In the genomic region with DNA sequence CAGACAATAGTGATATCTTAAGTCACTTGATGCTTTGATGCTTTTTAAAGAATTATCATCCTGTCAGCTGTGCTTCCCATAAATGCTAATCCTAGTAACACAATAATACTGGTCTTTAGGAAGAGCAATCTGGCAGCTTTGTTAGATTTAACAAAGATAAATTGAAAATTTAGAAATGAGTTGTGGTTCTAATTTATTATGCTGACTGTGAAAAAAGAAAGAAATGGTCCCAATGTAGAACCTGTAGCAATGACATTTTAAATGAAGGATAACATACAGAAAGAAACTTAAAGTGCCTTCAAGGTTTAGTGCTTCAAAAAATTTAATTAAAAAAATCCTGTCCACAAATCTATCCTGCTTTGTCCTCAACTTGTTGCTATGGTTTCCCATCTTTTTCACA, we compare ENCODE assay signal across 19 cellular contexts.
DNase-seq lines count a peak whose midpoint lies in the region; ATAC-seq, FAIRE-seq and TF ChIP-seq lines count a peak whose summit lies in the region.
"Had no signal": no experiment of that assay in that cellular context is flagged by ENCODE, and none has a peak within 500 bp of the region (broad histone marks: within the 10 kb centered on the region; RNA-seq: fewer than 3 reads in every experiment).

No MANE protein-coding gene starts in this region.

- no peak for ATAC-seq in A549
- ATAC-seq in T-cell (replicated peaks in 1 of 4) = no peak
- ATAC-seq: CD8-positive, alpha-beta T cell; HCT116 had no signal

- no peak overlapping the region for H3K4me2 ChIP-seq in A549

- no peaks in the 10 kb centered on the region for H3K36me3 ChIP-seq in tibial artery
- H3K36me3 ChIP-seq: BE2C had no signal

- no peaks in the 10 kb centered on the region for H3K27me3 ChIP-seq in tibial artery
- H3K27me3 ChIP-seq: BE2C had no signal

- H3K4me1 Mint-ChIP-seq in nephron progenitor cell (peaks cover 15% of the 10 kb centered on the region), T-cell (no peaks in the 10 kb centered on the region)

- H3K4me1 ChIP-seq in A549 (peaks cover 8% of the 10 kb centered on the region; the same call in 1 of the 3 replicates), tibial artery (no peaks in the 10 kb centered on the region)

- POLR2A ChIA-PET in A549 (lab: Yijun Ruan, JAX) = no interaction called here
- POLR2A ChIA-PET in T-cell (lab: Charles Lee) = no interaction called here

- TF ChIP-seq POLR2A in A549 (IDR thresholded peaks at IDR 0.05; ENCODE audit: low read length) = no peak

- TF ChIP-seq CTCF in A549 (IDR thresholded peaks at IDR 0.05) = no peak
- TF ChIP-seq CTCF in D721Med (IDR thresholded peaks at IDR 0.05; ENCODE audit: insufficient read depth, missing control alignments) = no peak
- no peak for TF ChIP-seq CTCF in nephron progenitor cell (IDR thresholded peaks at IDR 0.05)
- TF ChIP-seq CTCF in tibial artery (IDR thresholded peaks at IDR 0.05) = no peak

- FAIRE-seq in A549 (lab: Jason Lieb, UNC) = no peak
- peak; percentile 87 for FAIRE-seq in D721Med (lab: Jason Lieb, UNC)
- FAIRE-seq: A204.1, GM12892, H54 had no signal

- H3K4me3 Mint-ChIP-seq in nephron progenitor cell (no peak overlapping the region), T-cell (no peak overlapping the region)
- H3K4me3 Mint-ChIP-seq: CD14-positive monocyte; CD8-positive, alpha-beta T cell had no signal

- H3K9me3 ChIP-seq in A549 (no peaks in the 10 kb centered on the region), tibial artery (no peaks in the 10 kb centered on the region)
- H3K9me3 ChIP-seq: BE2C had no signal

- no peak overlapping the region for H3K27ac ChIP-seq in A549
- H3K27ac ChIP-seq in tibial artery = no peak overlapping the region
- H3K27ac ChIP-seq: GM23248 had no signal

- DNase-seq in A549 (ENCODE audit: low read depth in 1 of 2, low spot score in 1 of 2) (no peak), D721Med (ENCODE audit: insufficient read length, low spot score) (no peak), NCI-H82 treated with DMSO at 0.1 percent for 48 hours (lab: John Stamatoyannopoulos, UW; ENCODE audit: unreplicated experiment) (peak; percentile 11), nephron progenitor cell (no peak), tibial artery (no peak), HuH-7.5 (ENCODE audit: low spot score) (no peak), T-cell (no peak)
- DNase-seq: BE2C; CD8-positive, alpha-beta T cell; COR-L47; DND-41; GDM1; GM23248; KG1 had no signal

- H3K27me3 Mint-ChIP-seq in nephron progenitor cell (ENCODE audit: low read depth, poor library complexity) (no peaks in the 10 kb centered on the region), T-cell (no peaks in the 10 kb centered on the region)

- TF ChIP-seq EP300 in A549 (IDR thresholded peaks at IDR 0.05) = no peak

- peaks cover 5% of the 10 kb centered on the region for H3K36me3 Mint-ChIP-seq in nephron progenitor cell (ENCODE audit: low read depth)
- no peaks in the 10 kb centered on the region for H3K36me3 Mint-ChIP-seq in T-cell
- H3K36me3 Mint-ChIP-seq: CD8-positive, alpha-beta T cell had no signal

- H3K27ac Mint-ChIP-seq in nephron progenitor cell (peak overlapping the region; percentile 17), T-cell (no peak overlapping the region)
- H3K27ac Mint-ChIP-seq: CD14-positive monocyte; CD8-positive, alpha-beta T cell had no signal

- H3K4me3 ChIP-seq in A549 (no peak overlapping the region), tibial artery (no peak overlapping the region)
- H3K4me3 ChIP-seq: GM23248 had no signal

- CTCF ChIA-PET in A549 (lab: Yijun Ruan, JAX) = no interaction called here
- CTCF ChIA-PET in T-cell (lab: Charles Lee) = no interaction called here

- no peak for TF ChIP-seq RAD21 in A549 (conservative IDR thresholded peaks at IDR 0.05 in 1 of 2, IDR thresholded peaks at IDR 0.05 in 1 of 2)

- H3K9me3 Mint-ChIP-seq in nephron progenitor cell = peaks cover 8% of the 10 kb centered on the region
- peaks cover 6 to 11% (median 11%) of the 10 kb centered on the region in 3 donors for H3K9me3 Mint-ChIP-seq in T-cell

- intact Hi-C loops in tibial artery (cut with DNase I; ENCODE audit: low total_unique reads) = no loop called here

TF ChIP-seq in A549, 52 proteins besides CTCF, POLR2A, EP300 and RAD21:
- TF ChIP-seq, protein P1, sequence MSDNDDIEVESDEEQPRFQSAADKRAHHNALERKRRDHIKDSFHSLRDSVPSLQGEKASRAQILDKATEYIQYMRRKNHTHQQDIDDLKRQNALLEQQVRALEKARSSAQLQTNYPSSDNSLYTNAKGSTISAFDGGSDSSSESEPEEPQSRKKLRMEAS (IDR thresholded peaks at IDR 0.05) = no peak
- peak; percentile 54 for TF ChIP-seq MAFK (IDR thresholded peaks at IDR 0.05; ENCODE audit: partially characterized antibody)
TF ChIP-seq in A549: peak in this region for 1.
